In genomic region chr10:43230101-43230908, GRCh38 we compare ENCODE assay signal across 14 cellular contexts. TPM values are rescaled to one million over a fixed set of nuclear protein-coding genes. Genes with fewer than 3 reads are reported as not detected.
DNase-seq lines count a peak whose midpoint lies in the region; ATAC-seq and TF ChIP-seq lines count a peak whose summit lies in the region.
"Had no signal": no experiment of that assay in that cellular context is flagged by ENCODE, and none has a peak within 500 bp of the region (broad histone marks: within the 10 kb centered on the region; RNA-seq: fewer than 3 reads in every experiment).

No MANE protein-coding gene starts in this region.

- H3K9me3 ChIP-seq in ascending aorta (no peaks in the 10 kb centered on the region), left lung (no peaks in the 10 kb centered on the region)
- H3K9me3 ChIP-seq: SJCRH30 had no signal

- H3K36me3 ChIP-seq in ascending aorta = no peaks in the 10 kb centered on the region
- no peaks in the 10 kb centered on the region for H3K36me3 ChIP-seq in left lung
- H3K36me3 ChIP-seq: SJCRH30 had no signal

- H3K36me3 Mint-ChIP-seq in type B pancreatic cell = no peaks in the 10 kb centered on the region

- no peak overlapping the region for H3K27ac Mint-ChIP-seq in type B pancreatic cell
- H3K27ac Mint-ChIP-seq: HFFc6 had no signal

- peaks cover 74% of the 10 kb centered on the region for H3K27me3 Mint-ChIP-seq in type B pancreatic cell

- peak; percentile 5 for DNase-seq in activated CD4-positive, alpha-beta T cell treated with anti-CD3 and anti-CD28 coated beads for 1 hour
- no peak for DNase-seq in activated CD4-positive, alpha-beta T cell treated with anti-CD3 and anti-CD28 coated beads for 4 hours
- peak in 1 of 2 donors; percentile 58 for DNase-seq in ascending aorta (ENCODE audit: low spot score in 2 of 2)
- DNase-seq in left lung = peak; percentile 14 to 57
- peak; percentile 59 for DNase-seq in type B pancreatic cell (ENCODE audit: extremely low spot score, unreplicated experiment)
- no peak for DNase-seq in UCSD-AML1 (lab: John Stamatoyannopoulos, UW; ENCODE audit: unreplicated experiment)
- DNase-seq in dedifferentiated amniotic fluid mesenchymal stem cell (ENCODE audit: extremely low spot score) = no peak
- DNase-seq: amygdala, HFFc6, Kasumi-1, retina, SJCRH30, substantia nigra had no signal

- intact Hi-C loops in ascending aorta (cut with DNase I) = no loop called here
- intact Hi-C loops in left lung (cut with DNase I) = no loop called here

- H3K4me1 Mint-ChIP-seq in type B pancreatic cell (ENCODE audit: unreplicated experiment) = no peaks in the 10 kb centered on the region

- H3K4me3 ChIP-seq in ascending aorta (peak overlapping the region; percentile 36 to 57), left lung (peak overlapping the region in 1 of 2 donors; percentile 48)
- H3K4me3 ChIP-seq: SJCRH30 had no signal

- H3K4me1 ChIP-seq in ascending aorta (peaks cover 0 to 2% of the 10 kb centered on the region in 2 donors), left lung (peaks cover 8 to 19% of the 10 kb centered on the region in 2 donors)
- H3K4me1 ChIP-seq: SJCRH30 had no signal

- H3K27ac ChIP-seq in ascending aorta = no peak overlapping the region
- H3K27ac ChIP-seq in left lung = no peak overlapping the region
- H3K27ac ChIP-seq: SJCRH30 had no signal

- H3K4me3 Mint-ChIP-seq in type B pancreatic cell = peak overlapping the region; percentile 62
- H3K4me3 Mint-ChIP-seq: HFFc6 had no signal

- H3K9me3 Mint-ChIP-seq in type B pancreatic cell = no peaks in the 10 kb centered on the region
- H3K9me3 Mint-ChIP-seq: HFFc6 had no signal

- ATAC-seq in left lung = no peak
- no peak for ATAC-seq in GM19395 (IDR thresholded peaks at IDR 0.05; ENCODE audit: unreplicated experiment)

- H3K27me3 ChIP-seq in ascending aorta (no peaks in the 10 kb centered on the region), left lung (peaks cover 31 to 57% of the 10 kb centered on the region in 2 donors)
- H3K27me3 ChIP-seq: SJCRH30 had no signal

- TF ChIP-seq CTCF in ascending aorta (IDR thresholded peaks at IDR 0.05) = no peak
- no peak for TF ChIP-seq CTCF in left lung (IDR thresholded peaks at IDR 0.05)
- no peak for TF ChIP-seq CTCF in type B pancreatic cell (conservative IDR thresholded peaks at IDR 0.05)

RNA-seq across cellular contexts. Expression of gene RASGEF1A, which starts 36.6 kb away (rescaled TPM):
- not detected for total RNA-seq in ascending aorta
- total RNA-seq in left lung = 1 to 10 TPM; 2.0 to 3.1 TPM
- total RNA-seq in type B pancreatic cell (ENCODE audit: low replicate concordance) = 0.90 and 1.3 TPM in 2 replicates
- total RNA-seq: HFFc6, SJCRH30 had no signal

Comparison
In these comparisons a context has a peak if more than half of its experiments do, and no peak if none do; other contexts are left out.
1. DNase-seq: peak in activated CD4-positive, alpha-beta T cell treated with anti-CD3 and anti-CD28 coated beads for 1 hour (single experiment), left lung (2 of 2) and type B pancreatic cell (single experiment); none in activated CD4-positive, alpha-beta T cell treated with anti-CD3 and anti-CD28 coated beads for 4 hours (0 of 2), UCSD-AML1 (single experiment) and dedifferentiated amniotic fluid mesenchymal stem cell (single experiment).